ENCODE assay signal across 8 cellular contexts in genomic region chr11:65779669-65779918, GRCh38. TPM values are rescaled to one million over a fixed set of nuclear protein-coding genes. Genes with fewer than 3 reads are reported as not detected.
DNase-seq lines count a peak whose midpoint lies in the region; ATAC-seq and TF ChIP-seq lines count a peak whose summit lies in the region.

No MANE protein-coding gene starts in this region.

- H3K27ac ChIP-seq in SJSA1 (0 out of 2 replicates have a peak overlapping the region, but pooled peaks have one; percentile 76), sigmoid colon (peak overlapping the region; percentile 73 to 85 (median 78))

- in situ Hi-C loops in G401 (cut with HindIII; ENCODE audit: low sequenced_read_pairs), result no loop called here

- peaks cover 61% of the 10 kb centered on the region for H3K36me3 ChIP-seq in SJSA1
- peaks cover 0 to 31% (median 14%) of the 10 kb centered on the region in 4 donors for H3K36me3 ChIP-seq in sigmoid colon

- 67 to 86% methylated on average over 12 of the region's 12 CpGs for WGBS in sigmoid colon, 2 donors

- H3K27me3 ChIP-seq in SJSA1 (replicated peaks), result peaks cover 2% of the 10 kb centered on the region
- peaks cover 0 to 3% (median 0%) of the 10 kb centered on the region in 3 donors for H3K27me3 ChIP-seq in sigmoid colon

- ATAC-seq in HG02870 (IDR thresholded peaks at IDR 0.05; ENCODE audit: unreplicated experiment), result no peak

- intact Hi-C loops in sigmoid colon (cut with DNase I), result loop anchor here (5.0 kb wide), 1 partner anchor 208 kb away; no protein-coding TSS in a partner anchor

- TF ChIP-seq EP300 in sigmoid colon (IDR thresholded peaks at IDR 0.05), result no peak

- no peak for TF ChIP-seq POLR2A in sigmoid colon (IDR thresholded peaks at IDR 0.05)

- DNase-seq in G401 (ENCODE audit: low spot score) (peak; percentile 20), SJSA1 (ENCODE audit: low read depth in 1 of 2, low spot score in 2 of 2) (no peak), fibroblast of mammary gland (ENCODE audit: low read depth) (no peak), sigmoid colon (no peak), NCI-H345 (lab: John Stamatoyannopoulos, UW) (no peak), islet precursor cell (no peak)
- no peak for DNase-seq in activated CD4-positive, CD25-positive, alpha-beta regulatory T cell treated with anti-CD3 and anti-CD28 coated beads, Interleukin-2, amount 50 U/mL, for 72 hours

- TF ChIP-seq CTCF in fibroblast of mammary gland (conservative IDR thresholded peaks at IDR 0.05; ENCODE audit: control insufficient read depth, insufficient read depth, low read depth, low read length) (no peak), sigmoid colon (IDR thresholded peaks at IDR 0.05) (no peak)

- H3K9me3 ChIP-seq in SJSA1 (replicated peaks), result peaks cover 7% of the 10 kb centered on the region; the same call in 1 of the 2 replicates
- no peaks in the 10 kb centered on the region for H3K9me3 ChIP-seq in sigmoid colon

- H3K4me3 ChIP-seq in SJSA1, result peak overlapping the region; percentile 95
- H3K4me3 ChIP-seq in fibroblast of mammary gland (ENCODE audit: control insufficient read depth, low read depth, low read length), result peak overlapping the region; percentile 77
- peak overlapping the region; percentile 69 to 99 (median 79) for H3K4me3 ChIP-seq in sigmoid colon

- H3K4me1 ChIP-seq in SJSA1 (replicated peaks) (peaks cover 25% of the 10 kb centered on the region), sigmoid colon (peaks cover 0 to 29% (median 21%) of the 10 kb centered on the region in 4 donors)

RNA-seq across cellular contexts. Expression of gene AP5B1, which starts 1.2 kb away (rescaled TPM):
- total RNA-seq in G401 (2014; rRNA removed; shearing (Covaris generic)), result 15.7 and 20.6 TPM in 2 replicates
- total RNA-seq in SJSA1 (2014; rRNA removed; shearing (Covaris generic)), result 30.4 and 33.4 TPM in 2 replicates
- 10 to 100 TPM in 2 of 4 donors, 1 to 10 TPM in 2; 6.6 to 13.3 (median 10.8) TPM for total RNA-seq in sigmoid colon
- polyA plus RNA-seq in sigmoid colon, result 10 to 100 TPM in 1 of 3 donors, 1 to 10 TPM in 2; 6.6 to 14.6 (median 9.0) TPM

RNA-seq across cellular contexts. Expression of gene OVOL1, which starts 7.3 kb away (rescaled TPM):
- not detected in 2 replicates for total RNA-seq in G401 (2014; rRNA removed; shearing (Covaris generic))
- total RNA-seq in SJSA1 (2014; rRNA removed; shearing (Covaris generic)), result not detected in 2 replicates
- total RNA-seq in sigmoid colon, result not detected
- 10 to 100 TPM; 16.6 to 30.0 (median 22.7) TPM for polyA plus RNA-seq in sigmoid colon

RNA-seq across cellular contexts. Expression of gene SNX32, which starts 54.2 kb away (rescaled TPM):
- total RNA-seq in G401 (2014; rRNA removed; shearing (Covaris generic)), result not detected in 2 replicates
- 0.16 TPM in 1 of 2 replicates, not detected in the other for total RNA-seq in SJSA1 (2014; rRNA removed; shearing (Covaris generic))
- total RNA-seq in sigmoid colon, result 1 to 10 TPM in 1 of 4 donors, under 1 TPM in 3; 0.27 to 1.2 (median 0.63) TPM
- polyA plus RNA-seq in sigmoid colon, result 1 to 10 TPM in 1 of 3 donors, under 1 TPM in 1, not detected in 1; 0.69 to 1.5 TPM

RNA-seq across cellular contexts. Expression of gene RNASEH2C, which starts 59.0 kb away (rescaled TPM):
- 86.2 and 132 TPM in 2 replicates for total RNA-seq in G401 (2014; rRNA removed; shearing (Covaris generic))
- total RNA-seq in SJSA1 (2014; rRNA removed; shearing (Covaris generic)), result 168 and 170 TPM in 2 replicates
- 100 to 1,000 TPM; 120 to 168 (median 146) TPM for total RNA-seq in sigmoid colon
- polyA plus RNA-seq in sigmoid colon, result 10 to 100 TPM; 45.6 to 68.1 (median 55.7) TPM
